Comparison of ENCODE assay signal across 27 cellular contexts in genomic region chr4:18213576-18214198, GRCh38.
DNase-seq lines count a peak whose midpoint lies in the region; ATAC-seq, FAIRE-seq and TF ChIP-seq lines count a peak whose summit lies in the region.
"Had no signal": no experiment of that assay in that cellular context is flagged by ENCODE, and none has a peak within 500 bp of the region (broad histone marks: within the 10 kb centered on the region; RNA-seq: fewer than 3 reads in every experiment).

No MANE protein-coding gene starts in this region.

- no peaks in the 10 kb centered on the region for H4K20me1 ChIP-seq in GM12878 (ENCODE audit: control insufficient read depth, insufficient read depth)

- SMC1A ChIA-PET in GM12878 (lab: Charles Lee; ENCODE audit: uncharacterized antibody, unreplicated experiment): no interaction called here

- TF ChIP-seq RAD21 in GM12878 (IDR thresholded peaks at IDR 0.05; ENCODE audit: insufficient read depth, low read depth, low read length): no peak

- no peaks in the 10 kb centered on the region for H3K27me3 ChIP-seq in GM12878 (replicated peaks in 1 of 2; ENCODE audit: control insufficient read depth in 2 of 2, insufficient read depth in 2 of 2, low read length in 1 of 2)
- H3K27me3 ChIP-seq: tibial artery had no signal

- FAIRE-seq in GM12878 (lab: Jason Lieb, UNC): no peak
- FAIRE-seq: astrocyte had no signal

- H3K9ac ChIP-seq in GM12878 (ENCODE audit: control insufficient read depth, insufficient read depth, low read length): no peak overlapping the region
- H3K9ac ChIP-seq: SK-N-SH had no signal

- H3K27ac Mint-ChIP-seq in activated T-cell treated with anti-CD3 and anti-CD28 coated beads, Interleukin-2, amount 50 U/mL, for 72 hours: no peak overlapping the region
- H3K27ac Mint-ChIP-seq in WTC11: no peak overlapping the region
- H3K27ac Mint-ChIP-seq: activated CD8-positive, alpha-beta memory T cell treated with anti-CD3 and anti-CD28 coated beads, Interleukin-2, amount 10 ng/mL, durations not matched to agents 7 days and 5 days; activated naive CD8-positive, alpha-beta T cell treated with anti-CD3 and anti-CD28 coated beads, Interleukin-2, amount 50 U/mL, for 24 hours; nephron had no signal

- BruUV-seq in GM12878 (replicated peaks; lab: Mats Ljungman, UMichigan): no TSS peak

- no peaks in the 10 kb centered on the region for H3K36me3 ChIP-seq in GM12878 (ENCODE audit: control insufficient read depth in 2 of 2, insufficient read depth in 2 of 2, low read length in 1 of 2)
- H3K36me3 ChIP-seq: tibial artery had no signal

- H3K9me3 ChIP-seq in GM12878 (replicated peaks; ENCODE audit: control insufficient read depth, insufficient read depth, low read length): no peaks in the 10 kb centered on the region; the same call in 1 of the 3 replicates
- H3K9me3 ChIP-seq: SK-N-SH had no signal

- no peaks in the 10 kb centered on the region for H3K79me2 ChIP-seq in GM12878 (ENCODE audit: control insufficient read depth, insufficient read depth, low read length)

- H3K9me3 Mint-ChIP-seq in activated T-cell treated with anti-CD3 and anti-CD28 coated beads, Interleukin-2, amount 50 U/mL, for 72 hours: peaks cover 1 to 8% of the 10 kb centered on the region in 2 donors
- H3K9me3 Mint-ChIP-seq in WTC11: peaks cover 13% of the 10 kb centered on the region; the same call in 1 of the 2 replicates
- H3K9me3 Mint-ChIP-seq: activated naive CD8-positive, alpha-beta T cell treated with anti-CD3 and anti-CD28 coated beads, Interleukin-2, amount 50 U/mL, for 24 hours had no signal

- peak overlapping the region; percentile 68 for H3K4me2 ChIP-seq in GM12878 (ENCODE audit: control insufficient read depth, insufficient read depth)
- H3K4me2 ChIP-seq: SK-N-SH had no signal

- no peak overlapping the region for H2AFZ ChIP-seq in GM12878 (ENCODE audit: control insufficient read depth, low read depth, low read length)

- no peak overlapping the region for H3K4me3 Mint-ChIP-seq in activated T-cell treated with anti-CD3 and anti-CD28 coated beads, Interleukin-2, amount 50 U/mL, for 72 hours
- H3K4me3 Mint-ChIP-seq in WTC11: no peak overlapping the region
- H3K4me3 Mint-ChIP-seq: activated CD8-positive, alpha-beta memory T cell treated with anti-CD3 and anti-CD28 coated beads, Interleukin-2, amount 10 ng/mL, durations not matched to agents 7 days and 5 days; activated naive CD8-positive, alpha-beta T cell treated with anti-CD3 and anti-CD28 coated beads, Interleukin-2, amount 50 U/mL, for 24 hours; activated T-cell treated with anti-CD3 and anti-CD28 coated beads, Interleukin-2, amount 50 U/mL, for 4 hours; nephron had no signal

- POLR2A ChIA-PET in GM12878 (lab: Charles Lee): no interaction called here
- POLR2A ChIA-PET in WTC11 (lab: Charles Lee): no interaction called here

- H3K4me1 Mint-ChIP-seq in activated T-cell treated with anti-CD3 and anti-CD28 coated beads, Interleukin-2, amount 50 U/mL, for 72 hours (ENCODE audit: low read depth): no peaks in the 10 kb centered on the region
- 0 out of 2 replicates have a peak, but pooled peaks cover 5% of the 10 kb centered on the region for H3K4me1 Mint-ChIP-seq in WTC11
- H3K4me1 Mint-ChIP-seq: activated CD8-positive, alpha-beta memory T cell treated with anti-CD3 and anti-CD28 coated beads, Interleukin-2, amount 10 ng/mL, durations not matched to agents 7 days and 5 days; activated naive CD8-positive, alpha-beta T cell treated with anti-CD3 and anti-CD28 coated beads, Interleukin-2, amount 50 U/mL, for 24 hours; nephron had no signal

- no peak for TF ChIP-seq POLR2A in GM12878 (IDR thresholded peaks at IDR 0.05; ENCODE audit: low read depth, low read length)

- peaks cover 8% of the 10 kb centered on the region for H3K27me3 Mint-ChIP-seq in activated T-cell treated with anti-CD3 and anti-CD28 coated beads, Interleukin-2, amount 50 U/mL, for 72 hours (ENCODE audit: low read depth)
- H3K27me3 Mint-ChIP-seq in WTC11 (ENCODE audit: low read depth): no peaks in the 10 kb centered on the region; the same call in 1 of the 2 replicates

- TF ChIP-seq CTCF in GM12878 (IDR thresholded peaks at IDR 0.05 in 2 of 3, conservative IDR thresholded peaks at IDR 0.05 in 1 of 3; ENCODE audit: control insufficient read depth in 2 of 3, extremely low read depth in 1 of 3, insufficient read depth in 1 of 3, low read depth in 3 of 3, low read length in 3 of 3) (no peak), WTC11 (IDR thresholded peaks at IDR 0.05) (no peak)

- in situ Hi-C loops in GM12878 (cut with MboI): no loop called here

- no peak for TF ChIP-seq EP300 in GM12878 (IDR thresholded peaks at IDR 0.05; ENCODE audit: borderline replicate concordance in 1 of 2, control insufficient read depth in 1 of 2, low read depth in 2 of 2, low read length in 2 of 2)

- H3K27ac ChIP-seq in GM12878 (ENCODE audit: control insufficient read depth, insufficient read depth): no peak overlapping the region; the same call in 1 of the 2 replicates
- H3K27ac ChIP-seq: coronary artery, tibial artery had no signal

- 21% methylated on average over 3 of the region's 3 CpGs for WGBS in GM12878 (ENCODE audit: insufficient coverage, insufficient replicate concordance, low lambda C conversion rate, missing lambda C conversion rate)

- RAD21 ChIA-PET in GM12878 (lab: Charles Lee; ENCODE audit: unreplicated experiment): no interaction called here

- peaks cover 21% of the 10 kb centered on the region for H3K4me1 ChIP-seq in GM12878 (ENCODE audit: control insufficient read depth, insufficient read depth, low read length)
- H3K4me1 ChIP-seq: tibial artery had no signal

- H3K4me3 ChIP-seq in GM12878: 0 out of 2 replicates have a peak overlapping the region, but pooled peaks have one; percentile 22
- H3K4me3 ChIP-seq: coronary artery, tibial artery had no signal

- CTCF ChIA-PET in GM12878 (lab: Yijun Ruan, JAX): no interaction called here
- CTCF ChIA-PET in WTC11 (lab: Charles Lee): no interaction called here

- DNase-seq in GM12878 (ENCODE audit: low read depth, low spot score): no peak
- DNase-seq in OCI-M1 (lab: John Stamatoyannopoulos, UW): no peak
- no peak for DNase-seq in activated T-cell treated with anti-CD3 and anti-CD28 coated beads, Interleukin-2, amount 50 U/mL, for 72 hours
- no peak for DNase-seq in WTC11 (ENCODE audit: low spot score)
- DNase-seq: ACHN; activated CD4-positive, alpha-beta T cell treated with anti-CD3 and anti-CD28 coated beads, Interleukin-2, amount 50 U/mL, for 4 hours; activated CD8-positive, alpha-beta memory T cell treated with anti-CD3 and anti-CD28 coated beads, Interleukin-2, amount 10 ng/mL, durations not matched to agents 7 days and 5 days; activated naive CD4-positive, alpha-beta T cell; activated naive CD8-positive, alpha-beta T cell treated with anti-CD3 and anti-CD28 coated beads, Interleukin-2, amount 50 U/mL, for 24 hours; activated T-cell treated with anti-CD3 and anti-CD28 coated beads, Interleukin-2, amount 50 U/mL, for 4 hours; caudate nucleus; effector CD8-positive, alpha-beta T cell; GDM1; H7; left colon; NCI-H1930; NCI-H524; PC-3; SK-N-SH; stimulated activated CD4-positive, alpha-beta T cell treated with anti-CD3 and anti-CD28 coated beads, Interleukin-4, amount 100 ng/mL, for 24 hours; tibial artery had no signal

- ATAC-seq in GM18511 (IDR thresholded peaks at IDR 0.05; ENCODE audit: unreplicated experiment): peak; percentile 48
- peak; percentile 32 for ATAC-seq in GM19463 (IDR thresholded peaks at IDR 0.05; ENCODE audit: unreplicated experiment)
- ATAC-seq in HG03025 (IDR thresholded peaks at IDR 0.05; ENCODE audit: low FRiP score, unreplicated experiment): peak; percentile 49
- ATAC-seq in GM12878: peak; percentile 55
- no peak for ATAC-seq in activated T-cell treated with anti-CD3 and anti-CD28 coated beads, Interleukin-2, amount 50 U/mL, for 72 hours (replicated peaks in 1 of 2)
- ATAC-seq in WTC11: no peak
- ATAC-seq: activated CD8-positive, alpha-beta memory T cell treated with anti-CD3 and anti-CD28 coated beads, Interleukin-2, amount 10 ng/mL, durations not matched to agents 7 days and 5 days; activated naive CD8-positive, alpha-beta T cell treated with anti-CD3 and anti-CD28 coated beads, Interleukin-2, amount 50 U/mL, for 24 hours; activated T-cell treated with anti-CD3 and anti-CD28 coated beads, Interleukin-2, amount 50 U/mL, for 4 hours; left colon; PC-3 had no signal

- intact Hi-C loops in GM12878 (cut with micrococcal nuclease; ENCODE audit: unreplicated experiment): no loop called here

- H3K36me3 Mint-ChIP-seq in activated T-cell treated with anti-CD3 and anti-CD28 coated beads, Interleukin-2, amount 50 U/mL, for 72 hours (ENCODE audit: insufficient read depth in 2 of 2): no peaks in the 10 kb centered on the region
- H3K36me3 Mint-ChIP-seq in WTC11: no peaks in the 10 kb centered on the region
- H3K36me3 Mint-ChIP-seq: activated CD8-positive, alpha-beta memory T cell treated with anti-CD3 and anti-CD28 coated beads, Interleukin-2, amount 10 ng/mL, durations not matched to agents 7 days and 5 days had no signal

TF ChIP-seq in GM12878, 131 proteins besides CTCF, POLR2A, EP300 and RAD21:
- TF ChIP-seq CBX5 (IDR thresholded peaks at IDR 0.05; ENCODE audit: low read depth) (0 out of 2 replicates have a peak, but pooled peaks have one; percentile 34), NFYA (IDR thresholded peaks at IDR 0.05; ENCODE audit: borderline replicate concordance, low read depth, low read length) (no peak), YY1 (IDR thresholded peaks at IDR 0.05; ENCODE audit: low read depth, low read length) (no peak), RB1 (IDR thresholded peaks at IDR 0.05; ENCODE audit: borderline replicate concordance) (no peak)

TF ChIP-seq in WTC11, 78 proteins besides CTCF, POLR2A, EP300 and RAD21 (continues in another document):
- TF ChIP-seq JAZF1 (CRISPR knock-in tag; IDR thresholded peaks at IDR 0.05) (no peak), ZNF281 (CRISPR knock-in tag; IDR thresholded peaks at IDR 0.05) (no peak)

Comparison
In these comparisons a context has a peak if more than half of its experiments do, and no peak if none do; other contexts are left out.
1. ATAC-seq: peak in GM18511 (single experiment), GM19463 (single experiment), HG03025 (single experiment) and GM12878 (single experiment); none in activated T-cell treated with anti-CD3 and anti-CD28 coated beads, Interleukin-2, amount 50 U/mL, for 72 hours (0 of 2) and WTC11 (single experiment).